ENCODE assay signal across 8 cellular contexts in the genomic region with DNA sequence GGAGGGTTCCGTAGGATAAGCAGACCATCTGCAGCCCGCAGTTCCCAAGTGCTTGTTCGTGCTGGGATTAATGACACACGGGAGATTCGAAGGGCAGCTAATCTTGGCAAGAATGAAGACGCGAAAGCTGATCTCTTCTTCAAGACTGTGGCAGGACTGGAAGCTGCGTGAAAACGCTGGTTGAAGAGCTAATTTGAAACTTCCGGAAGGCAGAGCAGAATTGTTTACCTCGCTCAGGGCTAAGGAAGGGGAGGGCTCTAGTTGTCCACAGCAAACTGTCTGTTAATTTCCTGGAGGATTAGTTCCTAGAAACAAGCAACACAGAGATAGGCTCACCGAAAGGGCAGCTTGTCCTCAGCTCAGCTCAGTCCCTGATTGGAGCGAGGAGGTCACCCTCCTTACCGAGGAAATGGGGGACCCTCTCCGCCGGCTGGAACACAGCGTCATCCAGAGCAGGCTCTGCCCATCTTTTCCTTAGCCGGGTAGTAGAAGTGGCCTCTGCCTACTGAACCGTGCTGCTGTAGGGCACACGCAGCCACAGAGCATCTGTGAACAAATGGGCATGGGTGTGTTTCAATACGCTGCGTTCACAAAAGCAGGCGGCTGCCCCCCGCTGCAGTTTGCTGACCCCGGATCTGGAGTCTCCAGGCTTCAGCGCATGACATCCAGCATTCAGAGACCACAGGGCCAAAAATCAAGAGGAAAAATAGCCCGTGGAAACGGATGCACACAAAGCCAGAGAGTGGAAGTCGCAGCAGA. TPM values are rescaled to one million over a fixed set of nuclear protein-coding genes. Genes with fewer than 3 reads are reported as not detected.
DNase-seq lines count a peak whose midpoint lies in the region; ATAC-seq and TF ChIP-seq lines count a peak whose summit lies in the region.

No MANE protein-coding gene starts in this region.

- no peaks in the 10 kb centered on the region for H3K36me3 ChIP-seq in heart left ventricle

- intact Hi-C loops in heart left ventricle (cut with DNase I) (loop anchor here in 1 of 10 donors (10.0 kb wide), 1 partner anchor 217 kb away; a partner anchor contains a TSS), sciatic nerve (cut with DNase I) (no loop called here)

- ATAC-seq in heart left ventricle (peak; percentile 41 to 71 (median 45)), sciatic nerve (peak; percentile 85)

- DNase-seq in GM03348 (ENCODE audit: low spot score) (peak; percentile 51), NCI-H2171 treated with DMSO at 0.1 percent for 48 hours (lab: John Stamatoyannopoulos, UW) (peak; percentile 79), heart left ventricle (peak in 1 of 5 donors; percentile 40), sciatic nerve (ENCODE audit: low spot score) (peak; percentile 65), HuH-7.5 (ENCODE audit: low spot score) (no peak), SIG-M5 (lab: John Stamatoyannopoulos, UW) (no peak), A172 (ENCODE audit: low spot score) (no peak)
- DNase-seq in activated naive CD4-positive, alpha-beta T cell treated with anti-CD3 and anti-CD28 coated beads, Interleukin-2, amount 10 ng/mL, durations not matched to agents 7 days and 5 days: peak; percentile 73

- H3K4me3 ChIP-seq in heart left ventricle: peak overlapping the region in 11 of 12 donors; percentile 16 to 56 (median 41)

- no peak for TF ChIP-seq POLR2A in heart left ventricle (IDR thresholded peaks at IDR 0.05)

- H3K9me3 Mint-ChIP-seq in activated naive CD4-positive, alpha-beta T cell treated with anti-CD3 and anti-CD28 coated beads, Interleukin-2, amount 10 ng/mL, durations not matched to agents 7 days and 5 days: peaks cover 13% of the 10 kb centered on the region

- H3K4me1 ChIP-seq in heart left ventricle: peaks cover 0 to 30% (median 19%) of the 10 kb centered on the region in 12 donors

- peaks cover 0 to 9% (median 0%) of the 10 kb centered on the region in 12 donors for H3K9me3 ChIP-seq in heart left ventricle

- TF ChIP-seq CTCF in heart left ventricle (IDR thresholded peaks at IDR 0.05): no peak

- H3K27ac Mint-ChIP-seq in activated naive CD4-positive, alpha-beta T cell treated with anti-CD3 and anti-CD28 coated beads, Interleukin-2, amount 10 ng/mL, durations not matched to agents 7 days and 5 days: peak overlapping the region; percentile 96

- H3K27me3 Mint-ChIP-seq in activated naive CD4-positive, alpha-beta T cell treated with anti-CD3 and anti-CD28 coated beads, Interleukin-2, amount 10 ng/mL, durations not matched to agents 7 days and 5 days: peaks cover 4% of the 10 kb centered on the region

- 16 to 36% (median 27%) methylated on average over 29 of the region's 29 CpGs for WGBS in heart left ventricle, 4 donors

- peaks cover 48% of the 10 kb centered on the region for H3K4me1 Mint-ChIP-seq in activated naive CD4-positive, alpha-beta T cell treated with anti-CD3 and anti-CD28 coated beads, Interleukin-2, amount 10 ng/mL, durations not matched to agents 7 days and 5 days

- H3K27ac ChIP-seq in heart left ventricle: peak overlapping the region; percentile 8 to 87 (median 71)

- H3K27me3 ChIP-seq in heart left ventricle: no peaks in the 10 kb centered on the region

- peaks cover 16% of the 10 kb centered on the region for H3K36me3 Mint-ChIP-seq in activated naive CD4-positive, alpha-beta T cell treated with anti-CD3 and anti-CD28 coated beads, Interleukin-2, amount 10 ng/mL, durations not matched to agents 7 days and 5 days

- H3K4me3 Mint-ChIP-seq in activated naive CD4-positive, alpha-beta T cell treated with anti-CD3 and anti-CD28 coated beads, Interleukin-2, amount 10 ng/mL, durations not matched to agents 7 days and 5 days: peak overlapping the region; percentile 74

- CTCF ChIA-PET in activated naive CD4-positive, alpha-beta T cell treated with anti-CD3 and anti-CD28 coated beads, Interleukin-2, amount 10 ng/mL, durations not matched to agents 7 days and 5 days (lab: Charles Lee): interaction anchor here (1.0 kb wide), 1 partner anchor 28 kb away, joined by 3 read pairs; no protein-coding TSS in a partner anchor

RNA-seq across cellular contexts. Expression of a gene that starts 16.7 kb away (rescaled TPM):
- total RNA-seq in heart left ventricle: 10 to 100 TPM in 8 of 9 donors, 1 to 10 TPM in 1; 8.9 to 30.2 (median 18.8) TPM
- 10 to 100 TPM; 15.3 to 18.5 TPM for polyA plus RNA-seq in heart left ventricle
- total RNA-seq in sciatic nerve: 50.9 TPM
- 83.1 and 89.5 TPM in 2 replicates for total RNA-seq in A172 (2014; rRNA removed; shearing (Covaris generic))

RNA-seq across cellular contexts. Expression of a gene that starts 26.6 kb away (rescaled TPM):
- total RNA-seq in heart left ventricle: 10 to 100 TPM; 17.9 to 25.9 (median 19.4) TPM
- polyA plus RNA-seq in heart left ventricle: 10 to 100 TPM; 24.4 to 35.5 TPM
- total RNA-seq in sciatic nerve: 26.8 TPM
- 14.4 and 15.1 TPM in 2 replicates for total RNA-seq in A172 (2014; rRNA removed; shearing (Covaris generic))

Comparison
In these comparisons a context has a peak if more than half of its experiments do, and no peak if none do; other contexts are left out.
1. DNase-seq: peak in GM03348 (single experiment), NCI-H2171 treated with DMSO at 0.1 percent for 48 hours (single experiment), activated naive CD4-positive, alpha-beta T cell treated with anti-CD3 and anti-CD28 coated beads, Interleukin-2, amount 10 ng/mL, durations not matched to agents 7 days and 5 days (single experiment) and sciatic nerve (single experiment); none in HuH-7.5 (single experiment), SIG-M5 (single experiment) and A172 (single experiment).